ENCODE assay signal across 12 cellular contexts in genomic region chr11:86559311-86559945, GRCh38.
DNase-seq lines count a peak whose midpoint lies in the region; ATAC-seq and TF ChIP-seq lines count a peak whose summit lies in the region.
"Had no signal": no experiment of that assay in that cellular context is flagged by ENCODE, and none has a peak within 500 bp of the region (broad histone marks: within the 10 kb centered on the region; RNA-seq: fewer than 3 reads in every experiment).

No MANE protein-coding gene starts in this region.

- no peaks in the 10 kb centered on the region for H3K36me3 ChIP-seq in Caco-2 (ENCODE audit: control insufficient read depth, insufficient read depth, low read length)

- H3K27ac Mint-ChIP-seq in Caco-2 (ENCODE audit: unreplicated experiment): peak overlapping the region; percentile 66
- H3K27ac Mint-ChIP-seq: activated CD4-positive, alpha-beta T cell treated with anti-CD3 and anti-CD28 coated beads for 36 hours had no signal

- H3K9me3 Mint-ChIP-seq in Caco-2 (ENCODE audit: unreplicated experiment): peaks cover 15% of the 10 kb centered on the region

- CTCF ChIA-PET in Caco-2 (lab: Charles Lee): interaction anchor here (1.1 to 1.7 kb wide), 4 partner anchors 12 to 103 kb away, joined by 3 to 7 read pairs (median 6); no protein-coding TSS in a partner anchor

- no peaks in the 10 kb centered on the region for H3K27me3 Mint-ChIP-seq in Caco-2 (ENCODE audit: insufficient read depth, unreplicated experiment)
- H3K27me3 Mint-ChIP-seq: activated CD4-positive, alpha-beta T cell treated with anti-CD3 and anti-CD28 coated beads for 36 hours; central memory CD8-positive, alpha-beta T cell had no signal

- TF ChIP-seq CTCF in Caco-2 (IDR thresholded peaks at IDR 0.05; ENCODE audit: insufficient read depth in 1 of 2, low read depth in 1 of 2, low read length in 1 of 2, severe bottlenecking in 1 of 2, unreplicated experiment in 1 of 2): no peak
- TF ChIP-seq CTCF in astrocyte of the spinal cord (IDR thresholded peaks at IDR 0.05; ENCODE audit: low read depth, low read length): no peak

- POLR2A ChIA-PET in Caco-2 (lab: Charles Lee): no interaction called here

- DNase-seq in Caco-2: peak; percentile 66 to 75
- DNase-seq in astrocyte of the spinal cord (ENCODE audit: low read depth, low spot score): peak; percentile 84
- peak; percentile 52 for DNase-seq in left cardiac atrium
- peak; percentile 75 for DNase-seq in pulmonary artery endothelial cell (ENCODE audit: low read depth, low spot score)
- no peak for DNase-seq in head of caudate nucleus
- no peak for DNase-seq in NCI-H446 treated with DMSO at 0.1 percent for 48 hours (lab: John Stamatoyannopoulos, UW)
- no peak for DNase-seq in NCI-H524 treated with DMSO at 0.1 percent for 48 hours (lab: John Stamatoyannopoulos, UW)
- DNase-seq in activated naive CD4-positive, alpha-beta T cell treated with anti-CD3 and anti-CD28 coated beads, Interleukin-2, amount 50 U/mL, for 16 hours: no peak
- DNase-seq: activated CD4-positive, alpha-beta T cell treated with anti-CD3 and anti-CD28 coated beads for 36 hours; stimulated activated naive CD4-positive, alpha-beta T cell treated with Interleukin-2 at 50 U/mL for 16 hours had no signal

- intact Hi-C loops in Caco-2 (cut with micrococcal nuclease; ENCODE audit: unreplicated experiment) (loop anchor here (2.0 kb wide), 1 partner anchor 35 kb away; no protein-coding TSS in a partner anchor), left cardiac atrium (cut with DNase I) (loop anchor here in 1 of 2 donors (5.0 kb wide), 1 partner anchor 82 kb away; no protein-coding TSS in a partner anchor), head of caudate nucleus (cut with DNase I) (no loop called here)

- no peak overlapping the region for H3K4me3 Mint-ChIP-seq in Caco-2 (ENCODE audit: unreplicated experiment)
- H3K4me3 Mint-ChIP-seq: activated CD4-positive, alpha-beta T cell treated with anti-CD3 and anti-CD28 coated beads for 36 hours; central memory CD8-positive, alpha-beta T cell; neural progenitor cell had no signal

- no peaks in the 10 kb centered on the region for H3K27me3 ChIP-seq in Caco-2 (replicated peaks; ENCODE audit: control insufficient read depth, insufficient read depth, low read length)
- H3K27me3 ChIP-seq: neural progenitor cell had no signal

- no peak overlapping the region for H3K4me3 ChIP-seq in Caco-2 (ENCODE audit: low read depth, low read length)
- H3K4me3 ChIP-seq in astrocyte of the spinal cord (ENCODE audit: low read depth, low read length): no peak overlapping the region
- H3K4me3 ChIP-seq: neural progenitor cell had no signal

- in situ Hi-C loops in astrocyte of the spinal cord (cut with HindIII; ENCODE audit: low sequenced_read_pairs): no loop called here

- H3K9me3 ChIP-seq in Caco-2: peaks cover 6% of the 10 kb centered on the region; the same call in 1 of the 2 replicates

- peaks cover 19% of the 10 kb centered on the region for H3K4me1 ChIP-seq in Caco-2
- H3K4me1 ChIP-seq: neural progenitor cell had no signal

- no TSS peak for BruUV-seq in Caco-2 (replicated peaks; lab: Mats Ljungman, UMichigan)

- peaks cover 25% of the 10 kb centered on the region for H3K4me1 Mint-ChIP-seq in Caco-2 (ENCODE audit: low read depth, unreplicated experiment)
- H3K4me1 Mint-ChIP-seq: activated CD4-positive, alpha-beta T cell treated with anti-CD3 and anti-CD28 coated beads for 36 hours; central memory CD8-positive, alpha-beta T cell had no signal

- ATAC-seq in left cardiac atrium: peak; percentile 75 to 92
- ATAC-seq: activated CD4-positive, alpha-beta T cell treated with anti-CD3 and anti-CD28 coated beads for 36 hours had no signal

- peaks cover 6% of the 10 kb centered on the region for H3K36me3 Mint-ChIP-seq in Caco-2 (ENCODE audit: insufficient read depth, unreplicated experiment)
- H3K36me3 Mint-ChIP-seq: neural progenitor cell had no signal

Comparison
In these comparisons a context has a peak if more than half of its experiments do, and no peak if none do; other contexts are left out.
1. DNase-seq: peak in Caco-2 (2 of 2), astrocyte of the spinal cord (single experiment), left cardiac atrium (single experiment) and pulmonary artery endothelial cell (single experiment); none in head of caudate nucleus (0 of 42), NCI-H446 treated with DMSO at 0.1 percent for 48 hours (single experiment), NCI-H524 treated with DMSO at 0.1 percent for 48 hours (single experiment) and activated naive CD4-positive, alpha-beta T cell treated with anti-CD3 and anti-CD28 coated beads, Interleukin-2, amount 50 U/mL, for 16 hours (single experiment).